ENCODE assay signal across 2 cellular contexts in the genomic region with DNA sequence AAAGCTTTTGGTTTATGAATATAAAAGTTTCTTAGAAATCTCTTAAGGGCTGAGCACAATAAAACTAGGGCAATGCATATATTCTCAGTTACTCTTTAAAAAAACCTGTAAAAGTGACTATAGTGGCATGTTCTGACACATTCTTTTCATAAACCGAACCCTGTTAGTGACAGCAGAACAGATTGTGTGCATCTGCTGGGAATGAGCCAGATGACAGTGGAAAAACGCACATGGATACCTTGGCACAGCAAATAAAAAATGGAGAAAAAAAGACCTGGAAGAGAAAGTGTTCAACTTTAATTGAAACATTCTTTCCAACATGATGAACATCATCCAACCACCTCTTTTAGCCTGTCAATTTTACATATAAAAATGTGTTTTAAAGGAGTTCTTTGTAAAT.
TF ChIP-seq lines count a peak whose summit lies in the region.

No MANE protein-coding gene starts in this region.

TF ChIP-seq in HEK293, 187 proteins besides CTCF, POLR2A, EP300 and RAD21 (continued from another document):
- TF ChIP-seq, protein P1, sequence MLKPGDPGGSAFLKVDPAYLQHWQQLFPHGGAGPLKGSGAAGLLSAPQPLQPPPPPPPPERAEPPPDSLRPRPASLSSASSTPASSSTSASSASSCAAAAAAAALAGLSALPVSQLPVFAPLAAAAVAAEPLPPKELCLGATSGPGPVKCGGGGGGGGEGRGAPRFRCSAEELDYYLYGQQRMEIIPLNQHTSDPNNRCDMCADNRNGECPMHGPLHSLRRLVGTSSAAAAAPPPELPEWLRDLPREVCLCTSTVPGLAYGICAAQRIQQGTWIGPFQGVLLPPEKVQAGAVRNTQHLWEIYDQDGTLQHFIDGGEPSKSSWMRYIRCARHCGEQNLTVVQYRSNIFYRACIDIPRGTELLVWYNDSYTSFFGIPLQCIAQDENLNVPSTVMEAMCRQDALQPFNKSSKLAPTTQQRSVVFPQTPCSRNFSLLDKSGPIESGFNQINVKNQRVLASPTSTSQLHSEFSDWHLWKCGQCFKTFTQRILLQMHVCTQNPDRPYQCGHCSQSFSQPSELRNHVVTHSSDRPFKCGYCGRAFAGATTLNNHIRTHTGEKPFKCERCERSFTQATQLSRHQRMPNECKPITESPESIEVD (tag by site-specific recombination; IDR thresholded peaks at IDR 0.05), result 0 out of 2 replicates have a peak, but pooled peaks have one; percentile 20
- TF ChIP-seq ZNF768 (tag by site-specific recombination; IDR thresholded peaks at IDR 0.05) (no peak), ZNF776 (tag by site-specific recombination; IDR thresholded peaks at IDR 0.05; ENCODE audit: borderline replicate concordance) (no peak), SETDB1 (IDR thresholded peaks at IDR 0.05; ENCODE audit: insufficient read length, low read length) (no peak)

TF ChIP-seq in GM12878, 131 proteins besides CTCF, POLR2A, EP300 and RAD21 (continued from another document):
- no peak for TF ChIP-seq SP1 (IDR thresholded peaks at IDR 0.05; ENCODE audit: low read depth, low read length)
- no peak for TF ChIP-seq TCF7 (IDR thresholded peaks at IDR 0.05; ENCODE audit: borderline replicate concordance)
- TF ChIP-seq GABPA (IDR thresholded peaks at IDR 0.05; ENCODE audit: low read depth), result no peak
- TF ChIP-seq, protein P2, sequence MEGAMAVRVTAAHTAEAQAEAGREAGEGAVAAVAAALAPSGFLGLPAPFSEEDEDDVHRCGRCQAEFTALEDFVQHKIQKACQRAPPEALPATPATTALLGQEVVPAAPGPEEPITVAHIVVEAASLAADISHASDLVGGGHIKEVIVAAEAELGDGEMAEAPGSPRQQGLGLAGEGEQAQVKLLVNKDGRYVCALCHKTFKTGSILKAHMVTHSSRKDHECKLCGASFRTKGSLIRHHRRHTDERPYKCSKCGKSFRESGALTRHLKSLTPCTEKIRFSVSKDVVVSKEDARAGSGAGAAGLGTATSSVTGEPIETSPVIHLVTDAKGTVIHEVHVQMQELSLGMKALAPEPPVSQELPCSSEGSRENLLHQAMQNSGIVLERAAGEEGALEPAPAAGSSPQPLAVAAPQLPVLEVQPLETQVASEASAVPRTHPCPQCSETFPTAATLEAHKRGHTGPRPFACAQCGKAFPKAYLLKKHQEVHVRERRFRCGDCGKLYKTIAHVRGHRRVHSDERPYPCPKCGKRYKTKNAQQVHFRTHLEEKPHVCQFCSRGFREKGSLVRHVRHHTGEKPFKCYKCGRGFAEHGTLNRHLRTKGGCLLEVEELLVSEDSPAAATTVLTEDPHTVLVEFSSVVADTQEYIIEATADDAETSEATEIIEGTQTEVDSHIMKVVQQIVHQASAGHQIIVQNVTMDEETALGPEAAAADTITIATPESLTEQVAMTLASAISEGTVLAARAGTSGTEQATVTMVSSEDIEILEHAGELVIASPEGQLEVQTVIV (IDR thresholded peaks at IDR 0.05; ENCODE audit: borderline replicate concordance, partially characterized antibody), result no peak
- no peak for TF ChIP-seq RB1 (IDR thresholded peaks at IDR 0.05; ENCODE audit: borderline replicate concordance)
- no peak for TF ChIP-seq CBX3 (IDR thresholded peaks at IDR 0.05; ENCODE audit: borderline replicate concordance, low read depth)
- TF ChIP-seq, protein P3, sequence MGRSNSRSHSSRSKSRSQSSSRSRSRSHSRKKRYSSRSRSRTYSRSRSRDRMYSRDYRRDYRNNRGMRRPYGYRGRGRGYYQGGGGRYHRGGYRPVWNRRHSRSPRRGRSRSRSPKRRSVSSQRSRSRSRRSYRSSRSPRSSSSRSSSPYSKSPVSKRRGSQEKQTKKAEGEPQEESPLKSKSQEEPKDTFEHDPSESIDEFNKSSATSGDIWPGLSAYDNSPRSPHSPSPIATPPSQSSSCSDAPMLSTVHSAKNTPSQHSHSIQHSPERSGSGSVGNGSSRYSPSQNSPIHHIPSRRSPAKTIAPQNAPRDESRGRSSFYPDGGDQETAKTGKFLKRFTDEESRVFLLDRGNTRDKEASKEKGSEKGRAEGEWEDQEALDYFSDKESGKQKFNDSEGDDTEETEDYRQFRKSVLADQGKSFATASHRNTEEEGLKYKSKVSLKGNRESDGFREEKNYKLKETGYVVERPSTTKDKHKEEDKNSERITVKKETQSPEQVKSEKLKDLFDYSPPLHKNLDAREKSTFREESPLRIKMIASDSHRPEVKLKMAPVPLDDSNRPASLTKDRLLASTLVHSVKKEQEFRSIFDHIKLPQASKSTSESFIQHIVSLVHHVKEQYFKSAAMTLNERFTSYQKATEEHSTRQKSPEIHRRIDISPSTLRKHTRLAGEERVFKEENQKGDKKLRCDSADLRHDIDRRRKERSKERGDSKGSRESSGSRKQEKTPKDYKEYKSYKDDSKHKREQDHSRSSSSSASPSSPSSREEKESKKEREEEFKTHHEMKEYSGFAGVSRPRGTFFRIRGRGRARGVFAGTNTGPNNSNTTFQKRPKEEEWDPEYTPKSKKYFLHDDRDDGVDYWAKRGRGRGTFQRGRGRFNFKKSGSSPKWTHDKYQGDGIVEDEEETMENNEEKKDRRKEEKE (IDR thresholded peaks at IDR 0.05), result no peak
- no peak for TF ChIP-seq CBX5 (IDR thresholded peaks at IDR 0.05; ENCODE audit: low read depth)
- TF ChIP-seq ZNF207 (IDR thresholded peaks at IDR 0.05; ENCODE audit: borderline replicate concordance), result no peak
- TF ChIP-seq IRF4 (IDR thresholded peaks at IDR 0.05; ENCODE audit: low read depth, low read length), result no peak
- no peak for TF ChIP-seq YY1 (IDR thresholded peaks at IDR 0.05; ENCODE audit: low read depth, low read length)
- no peak for TF ChIP-seq CEBPB (IDR thresholded peaks at IDR 0.05; ENCODE audit: borderline replicate concordance in 1 of 2, low read depth in 2 of 2, low read length in 2 of 2)
- TF ChIP-seq, protein P4, sequence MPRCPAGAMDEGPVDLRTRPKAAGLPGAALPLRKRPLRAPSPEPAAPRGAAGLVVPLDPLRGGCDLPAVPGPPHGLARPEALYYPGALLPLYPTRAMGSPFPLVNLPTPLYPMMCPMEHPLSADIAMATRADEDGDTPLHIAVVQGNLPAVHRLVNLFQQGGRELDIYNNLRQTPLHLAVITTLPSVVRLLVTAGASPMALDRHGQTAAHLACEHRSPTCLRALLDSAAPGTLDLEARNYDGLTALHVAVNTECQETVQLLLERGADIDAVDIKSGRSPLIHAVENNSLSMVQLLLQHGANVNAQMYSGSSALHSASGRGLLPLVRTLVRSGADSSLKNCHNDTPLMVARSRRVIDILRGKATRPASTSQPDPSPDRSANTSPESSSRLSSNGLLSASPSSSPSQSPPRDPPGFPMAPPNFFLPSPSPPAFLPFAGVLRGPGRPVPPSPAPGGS (IDR thresholded peaks at IDR 0.05; ENCODE audit: borderline replicate concordance, insufficient read depth, low read depth, low read length, poor library complexity, severe bottlenecking), result no peak
- TF ChIP-seq STAT3 (IDR thresholded peaks at IDR 0.05; ENCODE audit: low read depth, low read length), result no peak
TF ChIP-seq in GM12878: peak in this region for 0.
